In the genomic region with DNA sequence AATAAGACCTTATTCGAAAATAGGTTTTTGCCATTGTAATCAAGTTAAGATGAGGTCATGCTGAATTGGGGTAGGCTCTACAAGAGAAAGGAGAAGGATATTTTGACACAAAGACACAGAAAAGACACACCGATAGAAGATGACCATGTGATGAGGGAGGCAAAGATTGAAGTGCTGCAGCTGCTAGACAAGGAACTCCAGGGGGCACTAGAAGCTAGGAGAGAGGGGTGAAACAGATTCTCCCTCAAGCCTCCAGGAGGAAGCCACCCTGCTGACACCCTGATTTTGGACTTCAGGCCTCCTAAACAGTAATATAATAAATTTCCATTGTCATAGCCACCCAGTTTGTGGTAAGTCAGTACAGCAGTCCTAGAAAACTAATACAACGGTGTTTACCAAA, we compare ENCODE assay signal across 10 cellular contexts.
DNase-seq lines count a peak whose midpoint lies in the region; ATAC-seq and TF ChIP-seq lines count a peak whose summit lies in the region.
"Had no signal": no experiment of that assay in that cellular context is flagged by ENCODE, and none has a peak within 500 bp of the region (broad histone marks: within the 10 kb centered on the region; RNA-seq: fewer than 3 reads in every experiment).

No MANE protein-coding gene starts in this region.

- intact Hi-C loops in Panc1 (cut with micrococcal nuclease; ENCODE audit: unreplicated experiment) = no loop called here
- intact Hi-C loops in testis (cut with DNase I; ENCODE audit: low total_unique reads) = no loop called here
- intact Hi-C loops in vagina (cut with DNase I) = no loop called here

- H3K4me1 ChIP-seq in HEK293 (ENCODE audit: control insufficient read depth, insufficient read depth, low read length) (no peaks in the 10 kb centered on the region), Panc1 (ENCODE audit: control insufficient read depth, insufficient read depth, low read length) (no peaks in the 10 kb centered on the region), testis (no peaks in the 10 kb centered on the region), vagina (no peaks in the 10 kb centered on the region)

- BruUV-seq in Panc1 (replicated peaks; lab: Mats Ljungman, UMichigan) = no TSS peak

- no peak for TF ChIP-seq POLR2A in testis (IDR thresholded peaks at IDR 0.05)
- TF ChIP-seq POLR2A in vagina (IDR thresholded peaks at IDR 0.05) = no peak

- no peaks in the 10 kb centered on the region for H3K27me3 ChIP-seq in Panc1 (ENCODE audit: control insufficient read depth, insufficient read depth, low read length)
- H3K27me3 ChIP-seq in testis = no peaks in the 10 kb centered on the region
- H3K27me3 ChIP-seq in vagina = no peaks in the 10 kb centered on the region
- H3K27me3 ChIP-seq: SJSA1 had no signal

- DNase-seq in Daoy (ENCODE audit: low read depth) (peak; percentile 41), Panc1 (ENCODE audit: low read depth, low spot score) (peak; percentile 4), iPS DF 19.7 (ENCODE audit: low read depth, low spot score) (peak; percentile 23), AG08395 (ENCODE audit: low spot score) (no peak), testis (no peak), vagina (ENCODE audit: extremely low spot score in 2 of 2) (no peak)
- DNase-seq: activated naive CD8-positive, alpha-beta T cell treated with anti-CD3 and anti-CD28 coated beads, Interleukin-2, amount 10 ng/mL, durations not matched to agents 7 days and 5 days had no signal

- in situ Hi-C loops in Panc1 (cut with HindIII; ENCODE audit: low pct_unique_long_range_greater_than_20kb, low sequenced_read_pairs) = no loop called here

- WGBS in testis, 2 donors = 88 to 93% methylated on average over 3 of the region's 3 CpGs

- TF ChIP-seq CTCF in HEK293 (tag by site-specific recombination; IDR thresholded peaks at IDR 0.05) = no peak
- TF ChIP-seq CTCF in Panc1 (IDR thresholded peaks at IDR 0.05) = peak; percentile 24; the same call in 1 of the 2 replicates
- no peak for TF ChIP-seq CTCF in testis (IDR thresholded peaks at IDR 0.05)
- TF ChIP-seq CTCF in vagina (IDR thresholded peaks at IDR 0.05) = no peak

- H3K36me3 ChIP-seq in HEK293 (ENCODE audit: control insufficient read depth in 2 of 2, insufficient read depth in 1 of 2, low read length in 2 of 2) (no peaks in the 10 kb centered on the region), Panc1 (ENCODE audit: control insufficient read depth, insufficient read depth, low read length) (no peaks in the 10 kb centered on the region), testis (ENCODE audit: low read depth, missing control alignments) (no peaks in the 10 kb centered on the region), vagina (no peaks in the 10 kb centered on the region)
- H3K36me3 ChIP-seq: SJSA1 had no signal

- H3K9me3 ChIP-seq in HEK293 (ENCODE audit: control insufficient read depth, insufficient read depth, low read depth, low read length) (no peaks in the 10 kb centered on the region), Panc1 (ENCODE audit: control insufficient read depth, insufficient read depth, low read depth, low read length) (no peaks in the 10 kb centered on the region), testis (no peaks in the 10 kb centered on the region), vagina (no peaks in the 10 kb centered on the region)
- H3K9me3 ChIP-seq: SJSA1 had no signal

- no peak overlapping the region for H3K4me3 ChIP-seq in HEK293 (ENCODE audit: low read depth, low read length)
- H3K4me3 ChIP-seq in Panc1 (ENCODE audit: low read depth in 2 of 2, low read length in 2 of 2) = no peak overlapping the region
- H3K4me3 ChIP-seq in testis = no peak overlapping the region
- H3K4me3 ChIP-seq in vagina = no peak overlapping the region
- H3K4me3 ChIP-seq: SJSA1 had no signal

- CTCF ChIA-PET in HEK293 (lab: Yijun Ruan, JAX) = no interaction called here
- CTCF ChIA-PET in Panc1 (lab: Charles Lee) = no interaction called here

- H3K27ac ChIP-seq in HEK293 (ENCODE audit: extremely low read depth, low read depth, low read length) (no peak overlapping the region), Panc1 (ENCODE audit: low read length) (no peak overlapping the region), testis (no peak overlapping the region), vagina (no peak overlapping the region)
- H3K27ac ChIP-seq: SJSA1 had no signal

- POLR2A ChIA-PET in HEK293 (lab: Yijun Ruan, JAX) (no interaction called here), Panc1 (lab: Charles Lee) (no interaction called here)

- ATAC-seq in Panc1 = no peak
- no peak for ATAC-seq in GM21381 (IDR thresholded peaks at IDR 0.05; ENCODE audit: unreplicated experiment)

TF ChIP-seq in HEK293, 187 proteins besides CTCF, POLR2A, EP300 and RAD21:
- no peak for TF ChIP-seq ZNF626 (tag by site-specific recombination; IDR thresholded peaks at IDR 0.05)
- no peak for TF ChIP-seq ZSCAN30 (tag by site-specific recombination; IDR thresholded peaks at IDR 0.05)
- TF ChIP-seq, protein P1, sequence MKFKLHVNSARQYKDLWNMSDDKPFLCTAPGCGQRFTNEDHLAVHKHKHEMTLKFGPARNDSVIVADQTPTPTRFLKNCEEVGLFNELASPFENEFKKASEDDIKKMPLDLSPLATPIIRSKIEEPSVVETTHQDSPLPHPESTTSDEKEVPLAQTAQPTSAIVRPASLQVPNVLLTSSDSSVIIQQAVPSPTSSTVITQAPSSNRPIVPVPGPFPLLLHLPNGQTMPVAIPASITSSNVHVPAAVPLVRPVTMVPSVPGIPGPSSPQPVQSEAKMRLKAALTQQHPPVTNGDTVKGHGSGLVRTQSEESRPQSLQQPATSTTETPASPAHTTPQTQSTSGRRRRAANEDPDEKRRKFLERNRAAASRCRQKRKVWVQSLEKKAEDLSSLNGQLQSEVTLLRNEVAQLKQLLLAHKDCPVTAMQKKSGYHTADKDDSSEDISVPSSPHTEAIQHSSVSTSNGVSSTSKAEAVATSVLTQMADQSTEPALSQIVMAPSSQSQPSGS (tag by site-specific recombination; IDR thresholded peaks at IDR 0.05; ENCODE audit: low read depth) = peak; percentile 50
- no peak for TF ChIP-seq ZNF155 (tag by site-specific recombination; IDR thresholded peaks at IDR 0.05)
- TF ChIP-seq ZNF404 (tag by site-specific recombination; IDR thresholded peaks at IDR 0.05) = no peak
- TF ChIP-seq, protein P2, sequence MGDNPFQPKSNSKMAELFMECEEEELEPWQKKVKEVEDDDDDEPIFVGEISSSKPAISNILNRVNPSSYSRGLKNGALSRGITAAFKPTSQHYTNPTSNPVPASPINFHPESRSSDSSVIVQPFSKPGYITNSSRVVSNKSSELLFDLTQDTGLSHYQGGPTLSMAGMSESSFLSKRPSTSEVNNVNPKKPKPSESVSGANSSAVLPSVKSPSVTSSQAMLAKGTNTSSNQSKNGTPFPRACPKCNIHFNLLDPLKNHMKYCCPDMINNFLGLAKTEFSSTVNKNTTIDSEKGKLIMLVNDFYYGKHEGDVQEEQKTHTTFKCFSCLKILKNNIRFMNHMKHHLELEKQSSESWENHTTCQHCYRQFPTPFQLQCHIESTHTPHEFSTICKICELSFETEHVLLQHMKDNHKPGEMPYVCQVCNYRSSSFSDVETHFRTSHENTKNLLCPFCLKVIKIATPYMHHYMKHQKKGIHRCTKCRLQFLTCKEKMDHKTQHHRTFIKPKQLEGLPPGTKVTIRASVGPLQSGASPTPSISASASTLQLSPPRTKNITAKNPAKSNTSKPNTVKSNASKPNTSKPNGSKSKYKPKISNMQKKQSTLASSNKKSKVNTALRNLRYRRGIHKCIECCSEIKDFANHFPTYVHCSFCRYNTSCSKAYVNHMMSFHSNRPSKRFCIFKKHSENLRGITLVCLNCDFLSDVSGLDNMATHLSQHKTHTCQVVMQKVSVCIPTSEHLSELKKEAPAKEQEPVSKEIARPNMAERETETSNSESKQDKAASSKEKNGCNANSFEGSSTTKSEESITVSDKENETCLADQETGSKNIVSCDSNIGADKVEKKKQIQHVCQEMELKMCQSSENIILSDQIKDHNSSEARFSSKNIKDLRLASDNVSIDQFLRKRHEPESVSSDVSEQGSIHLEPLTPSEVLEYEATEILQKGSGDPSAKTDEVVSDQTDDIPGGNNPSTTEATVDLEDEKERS (tag by site-specific recombination; IDR thresholded peaks at IDR 0.05) = no peak
TF ChIP-seq in HEK293: peak in this region for 1.

Comparison
In these comparisons a context has a peak if more than half of its experiments do, and no peak if none do; other contexts are left out.
1. DNase-seq: peak in Daoy (single experiment), Panc1 (single experiment) and iPS DF 19.7 (single experiment); none in AG08395 (single experiment), testis (single experiment) and vagina (0 of 2).